In the genomic region with DNA sequence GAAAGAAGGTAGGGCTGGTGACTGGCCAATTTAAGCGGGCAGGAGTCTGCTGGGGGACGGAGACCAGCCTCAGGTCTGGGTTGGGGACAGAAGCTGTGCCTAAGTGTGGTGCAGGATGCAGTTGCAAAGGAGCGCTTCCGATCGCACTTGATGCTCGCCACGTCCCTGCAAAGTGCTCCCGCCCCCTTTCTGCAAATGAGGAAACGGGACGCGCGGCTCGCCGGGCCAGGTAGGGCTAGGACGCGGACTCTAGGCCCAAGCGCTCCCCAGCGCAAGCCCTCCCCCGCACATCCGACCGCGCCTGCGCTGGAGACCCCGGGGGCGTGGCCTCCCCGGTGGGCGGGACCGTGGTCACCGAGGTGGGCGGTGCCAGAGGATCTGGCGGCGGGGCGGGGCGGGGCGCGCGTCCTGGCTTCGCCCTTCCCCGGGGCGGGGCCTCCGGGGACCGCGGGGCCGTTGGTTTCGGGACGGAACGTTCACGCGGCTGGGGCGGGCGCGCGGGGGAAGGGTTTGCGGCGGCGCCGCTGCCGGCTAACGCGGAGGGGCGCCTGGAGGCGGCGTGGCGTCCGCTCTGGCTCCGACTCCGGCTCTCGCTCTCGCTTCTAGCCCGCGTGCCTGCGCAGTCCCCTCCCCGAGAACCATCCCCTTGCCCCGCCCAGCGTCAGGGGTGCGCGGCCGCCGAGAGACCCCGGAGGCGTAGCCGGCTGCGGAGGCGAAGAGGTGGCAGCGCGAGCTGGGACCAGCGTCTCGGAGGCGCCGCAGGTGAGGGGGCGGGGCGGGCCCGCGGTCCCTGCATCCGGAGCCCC, we compare ENCODE assay signal across 8 cellular contexts. TPM values are rescaled to one million over a fixed set of nuclear protein-coding genes. Genes with fewer than 3 reads are reported as not detected.
DNase-seq lines count a peak whose midpoint lies in the region; ATAC-seq and TF ChIP-seq lines count a peak whose summit lies in the region.

A gene (plus strand): TSS at position 513 of the 806 bp plus-strand sequence. CDS start 12,446 bp downstream, outside the sequence.

- ATAC-seq in GM19328 (IDR thresholded peaks at IDR 0.05; ENCODE audit: unreplicated experiment) (peak; percentile 77), HG03469 (IDR thresholded peaks at IDR 0.05; ENCODE audit: unreplicated experiment) (peak; percentile 42), left lung (peak; percentile 96)

- peak within 1 kb of the TSS; percentile 82 to 89 for H3K4me3 ChIP-seq in left lung

- intact Hi-C loops in left lung (cut with DNase I), result no loop called here

- TF ChIP-seq CTCF in left lung (IDR thresholded peaks at IDR 0.05), result peak in 1 of 2 donors; percentile 26

- peaks cover 3 to 40% of the 10 kb centered on the region in 2 donors for H3K4me1 ChIP-seq in left lung

- H3K36me3 ChIP-seq in left lung, result no peaks in the 10 kb centered on the region

- peak; percentile 57 to 98 (median 94) for DNase-seq in C1 segment of cervical spinal cord (lab: John Stamatoyannopoulos, UW)
- DNase-seq in NCI-H526 treated with DMSO at 0.1 percent for 48 hours (lab: John Stamatoyannopoulos, UW), result peak; percentile 67
- DNase-seq in activated CD4-positive, alpha-beta T cell treated with anti-CD3 and anti-CD28 coated beads, Interleukin-2, amount 50 U/mL, for 24 hours (ENCODE audit: low read depth in 1 of 2, low spot score in 1 of 2), result peak; percentile 89 to 100
- DNase-seq in dedifferentiated amniotic fluid mesenchymal stem cell (ENCODE audit: extremely low spot score), result peak; percentile 75
- DNase-seq in left lung, result peak; percentile 93 to 99
- DNase-seq in stimulated activated CD4-positive, alpha-beta T cell treated with anti-CD3 and anti-CD28 coated beads, Interleukin-2, amount 100 ng/mL, for 4 hours (ENCODE audit: low read depth), result peak; percentile 88

- no peaks in the 10 kb centered on the region for H3K9me3 ChIP-seq in left lung

- H3K27ac ChIP-seq in left lung, result peak within 1 kb of the TSS; percentile 69 to 72

- no peaks in the 10 kb centered on the region for H3K27me3 ChIP-seq in left lung

RNA-seq across cellular contexts. Expression of the gene that starts here (rescaled TPM):
- total RNA-seq in left lung, result 10 to 100 TPM; 23.9 to 31.8 TPM

Comparison
In these comparisons a context has a peak if more than half of its experiments do, and no peak if none do; other contexts are left out.
1. Peak in every context shown above with its lines: DNase-seq, ATAC-seq, H3K4me3 ChIP-seq and H3K27ac ChIP-seq.
2. ATAC-seq: peak in every context shown above with its lines; median percentile 96 in left lung; 77 in GM19328; 42 in HG03469.